22 cellular contexts compared by ENCODE assay signal in genomic region chr17:8724451-8724850, GRCh38. TPM values are rescaled to one million over a fixed set of nuclear protein-coding genes. Genes with fewer than 3 reads are reported as not detected.
DNase-seq lines count a peak whose midpoint lies in the region; ATAC-seq, FAIRE-seq and TF ChIP-seq lines count a peak whose summit lies in the region.
"Had no signal": no experiment of that assay in that cellular context is flagged by ENCODE, and none has a peak within 500 bp of the region (broad histone marks: within the 10 kb centered on the region; RNA-seq: fewer than 3 reads in every experiment).

No MANE protein-coding gene starts in this region.

- no peak overlapping the region for H4K91ac ChIP-seq in IMR-90 (ENCODE audit: insufficient read depth, low read depth, low read length)

- H3K4me2 ChIP-seq in IMR-90 (ENCODE audit: low read depth, low read length), result no peak overlapping the region

- in situ Hi-C loops in IMR-90 (cut with MboI; ENCODE audit: low sequenced_read_pairs), result no loop called here

- H3K4me3 ChIP-seq in IMR-90 (ENCODE audit: insufficient read depth, low read depth, low read length), result no peak overlapping the region
- no peak overlapping the region for H3K4me3 ChIP-seq in bronchial epithelial cell (ENCODE audit: low read depth, low read length)
- no peak overlapping the region for H3K4me3 ChIP-seq in right lobe of liver
- H3K4me3 ChIP-seq in kidney (ENCODE audit: low read length in 2 of 2), result no peak overlapping the region
- H3K4me3 ChIP-seq: HAP-1 had no signal

- H2AK5ac ChIP-seq in IMR-90 (ENCODE audit: low read depth, low read length), result no peak overlapping the region

- no peak overlapping the region for H3K14ac ChIP-seq in IMR-90 (replicated peaks; ENCODE audit: low read depth, low read length)

- H3K9ac ChIP-seq in IMR-90 (ENCODE audit: low read depth, low read length) (no peak overlapping the region), kidney (ENCODE audit: low read length in 2 of 2) (no peak overlapping the region)

- H2BK20ac ChIP-seq in IMR-90 (ENCODE audit: low read depth, low read length), result no peak overlapping the region

- dilution Hi-C loops in IMR-90 (cut with HindIII; ENCODE audit: low sequenced_read_pairs, unreplicated experiment), result no loop called here

- no peaks in the 10 kb centered on the region for H3K9me1 ChIP-seq in IMR-90 (ENCODE audit: insufficient read depth, low read length)

- H2AFZ ChIP-seq in IMR-90 (replicated peaks; ENCODE audit: low read length, poor library complexity), result no peak overlapping the region

- H2BK15ac ChIP-seq in IMR-90 (ENCODE audit: low read depth, low read length), result no peak overlapping the region

- H4K5ac ChIP-seq in IMR-90 (ENCODE audit: low read depth, low read length), result no peak overlapping the region

- H3K9me3 ChIP-seq in IMR-90 (ENCODE audit: control insufficient read depth, insufficient read depth, low read length) (no peaks in the 10 kb centered on the region), right lobe of liver (no peaks in the 10 kb centered on the region), kidney (ENCODE audit: control insufficient read depth in 1 of 2, low read length in 2 of 2) (no peaks in the 10 kb centered on the region)
- H3K9me3 ChIP-seq: HAP-1 had no signal

- no peak overlapping the region for H2AK9ac ChIP-seq in IMR-90 (replicated peaks; ENCODE audit: low read depth, low read length, poor library complexity)

- 53% methylated on average over 3 of the region's 7 CpGs; no CpG with 5 or more reads in 1 of the 2 experiments for WGBS in IMR-90 (ENCODE audit: extremely low coverage in 2 of 2, insufficient read length in 1 of 2), 2 experiments
- 94% methylated on average over 3 of the region's 7 CpGs for WGBS in right lobe of liver (ENCODE audit: insufficient coverage, low coverage, low lambda C conversion rate, missing lambda C conversion rate)

- no peak overlapping the region; the same call in 1 of the 2 replicates for H3K23ac ChIP-seq in IMR-90 (ENCODE audit: low read depth, low read length)

- BruUV-seq in IMR-90 (replicated peaks; lab: Mats Ljungman, UMichigan), result no TSS peak

- no peak for FAIRE-seq in bronchial epithelial cell (lab: Jason Lieb, UNC)
- no peak for FAIRE-seq in kidney (lab: Jason Lieb, UNC)

- ATAC-seq in IMR-90 (ENCODE audit: low read depth) (no peak), right lobe of liver (peak; percentile 59 to 69 (median 67))
- ATAC-seq: Panc1, Right ventricle myocardium inferior had no signal

- no peaks in the 10 kb centered on the region for H3K79me1 ChIP-seq in IMR-90 (ENCODE audit: low read depth in 1 of 2, low read length in 2 of 2)

- H4K8ac ChIP-seq in IMR-90 (ENCODE audit: low read depth in 2 of 2, low read length in 2 of 2), result no peak overlapping the region

- H3K27me3 ChIP-seq in IMR-90 (ENCODE audit: control insufficient read depth, insufficient read depth, low read length), result no peaks in the 10 kb centered on the region
- H3K27me3 ChIP-seq in bronchial epithelial cell (ENCODE audit: control insufficient read depth, insufficient read depth, low read length), result no peaks in the 10 kb centered on the region
- H3K27me3 ChIP-seq in right lobe of liver, result no peaks in the 10 kb centered on the region

- no peak for TF ChIP-seq RAD21 in IMR-90 (IDR thresholded peaks at IDR 0.05; ENCODE audit: low read length)

- H3K27ac ChIP-seq in IMR-90 (ENCODE audit: insufficient read depth, low read length) (no peak overlapping the region), right lobe of liver (no peak overlapping the region), kidney (ENCODE audit: low read depth in 2 of 2, low read length in 2 of 2) (no peak overlapping the region)

- TF ChIP-seq POLR2A in IMR-90 (IDR thresholded peaks at IDR 0.05; ENCODE audit: low read depth, low read length) (no peak), right lobe of liver (IDR thresholded peaks at IDR 0.05) (no peak)

- intact Hi-C loops in IMR-90 (cut with micrococcal nuclease) (no loop called here), right lobe of liver (cut with DNase I) (no loop called here), posterior vena cava (cut with DNase I) (no loop called here), head of caudate nucleus (cut with DNase I) (no loop called here), kidney (cut with DNase I) (no loop called here)

- CTCF ChIA-PET in IMR-90 (lab: Yijun Ruan, JAX), result interaction anchor here (0.6 kb wide), 1 partner anchor 12 kb away, joined by 3 read pairs; no protein-coding TSS in a partner anchor

- H3K18ac ChIP-seq in IMR-90 (ENCODE audit: low read depth, low read length), result no peak overlapping the region

- H4K20me1 ChIP-seq in IMR-90 (ENCODE audit: insufficient read depth, low read length), result no peaks in the 10 kb centered on the region

- H3K4ac ChIP-seq in IMR-90 (ENCODE audit: low read depth, low read length), result no peak overlapping the region

- POLR2A ChIA-PET in IMR-90 (lab: Charles Lee; ENCODE audit: unreplicated experiment), result no interaction called here

- H2BK120ac ChIP-seq in IMR-90 (ENCODE audit: low read depth, low read length), result no peak overlapping the region

- DNase-seq in IMR-90, result no peak
- peak; percentile 11 for DNase-seq in bronchial epithelial cell (ENCODE audit: low read depth)
- DNase-seq in right lobe of liver, result peak in 2 of 3 donors; percentile 41 to 59
- DNase-seq in posterior vena cava (ENCODE audit: low spot score), result peak; percentile 40
- DNase-seq in head of caudate nucleus, result no peak
- no peak for DNase-seq in kidney
- DNase-seq in iPS-NIHi7 (ENCODE audit: extremely low spot score), result no peak
- DNase-seq: ACHN, C1 segment of cervical spinal cord, DMS79 treated with DMSO at 0.1 percent for 48 hours, Kasumi-1, MM.1S, NCI-H1092, NCI-H146, NCI-H2029 treated with DMSO at 0.1 percent for 48 hours, NCI-H2171, NCI-H526 had no signal

- H2BK5ac ChIP-seq in IMR-90 (ENCODE audit: low read depth, low read length, poor library complexity, severe bottlenecking), result no peak overlapping the region

- H3K56ac ChIP-seq in IMR-90 (ENCODE audit: extremely low read depth, insufficient read depth, low read length), result no peak overlapping the region

- no peaks in the 10 kb centered on the region for H3K4me1 ChIP-seq in IMR-90 (ENCODE audit: control insufficient read depth, insufficient read depth, low read length)
- peaks cover 0 to 18% (median 0%) of the 10 kb centered on the region in 4 donors for H3K4me1 ChIP-seq in right lobe of liver
- peaks cover 0 to 2% of the 10 kb centered on the region in 2 donors for H3K4me1 ChIP-seq in kidney (ENCODE audit: control insufficient read depth in 1 of 2, insufficient read depth in 1 of 2, low read depth in 1 of 2, low read length in 2 of 2)
- H3K4me1 ChIP-seq: HAP-1 had no signal

- TF ChIP-seq CTCF in IMR-90 (conservative IDR thresholded peaks at IDR 0.05; ENCODE audit: low read depth, low read length) (no peak), bronchial epithelial cell (IDR thresholded peaks at IDR 0.05; ENCODE audit: insufficient read depth, low read length, severe bottlenecking) (no peak), right lobe of liver (IDR thresholded peaks at IDR 0.05) (no peak), kidney (IDR thresholded peaks at IDR 0.05; ENCODE audit: borderline replicate concordance, extremely low read depth, insufficient read depth) (no peak)

- H3K36me3 ChIP-seq in IMR-90 (ENCODE audit: control insufficient read depth, insufficient read depth, low read length), result no peaks in the 10 kb centered on the region
- no peaks in the 10 kb centered on the region for H3K36me3 ChIP-seq in bronchial epithelial cell (ENCODE audit: control insufficient read depth, insufficient read depth, low read length)
- no peaks in the 10 kb centered on the region for H3K36me3 ChIP-seq in right lobe of liver
- no peaks in the 10 kb centered on the region for H3K36me3 ChIP-seq in kidney (ENCODE audit: control insufficient read depth in 1 of 2, insufficient read depth in 2 of 2, low read length in 2 of 2)
- H3K36me3 ChIP-seq: HAP-1 had no signal

TF ChIP-seq in IMR-90, 13 proteins besides CTCF, POLR2A, EP300 and RAD21:
- TF ChIP-seq SMC3 (IDR thresholded peaks at IDR 0.05; ENCODE audit: low read depth, low read length), result no peak
- peak; percentile 11; the same call in 1 of the 2 replicates for TF ChIP-seq CEBPB (IDR thresholded peaks at IDR 0.05; ENCODE audit: low read depth, low read length)

RNA-seq across cellular contexts. Expression of gene CCDC42, which starts 20.2 kb away (rescaled TPM):
- total RNA-seq in IMR-90 (2012; rRNA removed) (not detected in 2 replicates), bronchial epithelial cell (not detected in 2 replicates), right lobe of liver (not detected), posterior vena cava (not detected), kidney (not detected)
- polyA plus RNA-seq in IMR-90 (2012; rRNA removed) (not detected in 2 replicates), kidney (ENCODE audit: insufficient read depth, low read depth, low replicate concordance) (not detected)
- not detected in 2 replicates for polyA plus RNA-seq in IMR-90 (2012; cell fraction: cytosol; rRNA removed)
- polyA plus RNA-seq in IMR-90 (2012; cell fraction: nucleus; rRNA removed; ENCODE audit: low replicate concordance), result not detected in 2 replicates
- total RNA-seq: G401, Right ventricle myocardium inferior, SK-MEL-5 had no signal

RNA-seq across cellular contexts. Expression of gene SPDYE4, which starts 33.9 kb away (rescaled TPM):
- total RNA-seq in IMR-90 (2012; rRNA removed) (not detected in 2 replicates), bronchial epithelial cell (not detected in 2 replicates), right lobe of liver (not detected), posterior vena cava (not detected), kidney (not detected)
- polyA plus RNA-seq in IMR-90 (2012; rRNA removed) (not detected in 2 replicates), kidney (ENCODE audit: insufficient read depth, low read depth, low replicate concordance) (not detected)
- not detected in 2 replicates for polyA plus RNA-seq in IMR-90 (2012; cell fraction: cytosol; rRNA removed)
- not detected in 2 replicates for polyA plus RNA-seq in IMR-90 (2012; cell fraction: nucleus; rRNA removed; ENCODE audit: low replicate concordance)
- total RNA-seq: G401, Right ventricle myocardium inferior, SK-MEL-5 had no signal

Comparison
In these comparisons a context has a peak if more than half of its experiments do, and no peak if none do; other contexts are left out.
1. DNase-seq: peak in bronchial epithelial cell (single experiment), right lobe of liver (2 of 3) and posterior vena cava (single experiment); none in IMR-90 (single experiment), head of caudate nucleus (0 of 42), kidney (single experiment) and iPS-NIHi7 (single experiment).